In the genomic region with DNA sequence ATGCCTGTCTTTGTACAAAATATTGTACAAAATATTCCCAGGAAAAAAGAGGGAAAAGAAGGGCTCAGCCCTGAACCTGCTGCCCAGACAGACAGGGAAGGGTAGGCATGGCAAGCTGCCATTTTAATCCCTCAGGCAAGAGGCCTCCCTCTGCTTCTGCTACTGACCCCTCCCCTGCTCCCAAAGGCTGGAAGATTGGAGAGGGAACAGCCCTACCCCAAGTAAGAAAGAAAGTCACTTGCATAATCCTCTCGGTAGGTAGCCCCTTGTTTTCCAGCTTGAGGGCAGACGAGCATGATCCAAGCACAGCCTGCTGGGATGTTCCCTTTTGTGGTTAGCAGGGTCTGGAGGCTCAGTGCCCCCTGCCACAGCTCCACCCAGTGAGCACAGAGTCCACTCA, we compare ENCODE assay signal across 17 cellular contexts. TPM values are rescaled to one million over a fixed set of nuclear protein-coding genes. Genes with fewer than 3 reads are reported as not detected.
DNase-seq lines count a peak whose midpoint lies in the region; ATAC-seq and TF ChIP-seq lines count a peak whose summit lies in the region.
"Had no signal": no experiment of that assay in that cellular context is flagged by ENCODE, and none has a peak within 500 bp of the region (broad histone marks: within the 10 kb centered on the region; RNA-seq: fewer than 3 reads in every experiment).

No MANE protein-coding gene starts in this region.

- H3K27ac ChIP-seq in GM23338 (ENCODE audit: low read depth) = no peak overlapping the region
- peak overlapping the region; percentile 69 for H3K27ac ChIP-seq in HUES48 (ENCODE audit: low read depth, low read length)
- H3K27ac ChIP-seq in ascending aorta = peak overlapping the region; percentile 22 to 60
- H3K27ac ChIP-seq in neural progenitor cell = no peak overlapping the region

- H3K79me2 ChIP-seq in GM23338 (replicated peaks; ENCODE audit: insufficient read depth) (no peaks in the 10 kb centered on the region), neural progenitor cell (ENCODE audit: low read depth) (no peaks in the 10 kb centered on the region)

- H3K4me1 Mint-ChIP-seq in GM23338 (peaks cover 23% of the 10 kb centered on the region), neural progenitor cell (peaks cover 18% of the 10 kb centered on the region)

- H3K9ac ChIP-seq in HUES48 (ENCODE audit: low read depth, low read length) (no peak overlapping the region), neural progenitor cell (no peak overlapping the region)

- H3K4me2 ChIP-seq in GM23338 (peak overlapping the region; percentile 48; the same call in 1 of the 2 replicates), neural progenitor cell (peak overlapping the region; percentile 45)

- intact Hi-C loops in ascending aorta (cut with DNase I) (no loop called here), head of caudate nucleus (cut with DNase I) (no loop called here)

- no peaks in the 10 kb centered on the region for H3K27me3 ChIP-seq in GM23338 (ENCODE audit: insufficient read depth)
- H3K27me3 ChIP-seq in HUES48 (ENCODE audit: control insufficient read depth, insufficient read depth, low read length) = no peaks in the 10 kb centered on the region
- H3K27me3 ChIP-seq in ascending aorta = no peaks in the 10 kb centered on the region
- no peaks in the 10 kb centered on the region for H3K27me3 ChIP-seq in neural progenitor cell

- H2AFZ ChIP-seq in GM23338 = no peak overlapping the region
- no peak overlapping the region for H2AFZ ChIP-seq in neural progenitor cell (replicated peaks)

- H3K9me2 ChIP-seq in GM23338 (ENCODE audit: insufficient read depth) = no peaks in the 10 kb centered on the region

- H3K4me3 Mint-ChIP-seq in GM23338 (no peak overlapping the region), neural progenitor cell (no peak overlapping the region)
- H3K4me3 Mint-ChIP-seq: CD8-positive, alpha-beta memory T cell had no signal

- H3K9me3 Mint-ChIP-seq in GM23338 (no peaks in the 10 kb centered on the region), neural progenitor cell (no peaks in the 10 kb centered on the region)
- H3K9me3 Mint-ChIP-seq: CD8-positive, alpha-beta memory T cell had no signal

- H3K4me1 ChIP-seq in GM23338 (ENCODE audit: insufficient read depth) (peaks cover 7% of the 10 kb centered on the region), HUES48 (ENCODE audit: control insufficient read depth, insufficient read depth, low read length) (peaks cover 14% of the 10 kb centered on the region; the same call in 1 of the 2 replicates), ascending aorta (peaks cover 6 to 8% of the 10 kb centered on the region in 2 donors), neural progenitor cell (peaks cover 17% of the 10 kb centered on the region)

- H3K27ac Mint-ChIP-seq in GM23338 = peak overlapping the region; percentile 80; the same call in 1 of the 2 replicates
- no peak overlapping the region for H3K27ac Mint-ChIP-seq in neural progenitor cell

- TF ChIP-seq CTCF in GM23338 (conservative IDR thresholded peaks at IDR 0.05; ENCODE audit: low read depth in 2 of 2) (no peak), ascending aorta (IDR thresholded peaks at IDR 0.05) (no peak), neural progenitor cell (IDR thresholded peaks at IDR 0.05) (no peak)

- H3K36me3 ChIP-seq in GM23338 (ENCODE audit: insufficient read depth) = no peaks in the 10 kb centered on the region
- peaks cover 45% of the 10 kb centered on the region for H3K36me3 ChIP-seq in HUES48 (ENCODE audit: control insufficient read depth, insufficient read depth, low read length)
- peaks cover 66 to 70% of the 10 kb centered on the region in 2 donors for H3K36me3 ChIP-seq in ascending aorta
- no peaks in the 10 kb centered on the region for H3K36me3 ChIP-seq in neural progenitor cell

- peaks cover 8% of the 10 kb centered on the region for H3K27me3 Mint-ChIP-seq in GM23338 (ENCODE audit: insufficient read depth, low read depth, poor library complexity)
- H3K27me3 Mint-ChIP-seq in neural progenitor cell (ENCODE audit: insufficient read depth, low read depth) = peaks cover 11% of the 10 kb centered on the region

- H3K36me3 Mint-ChIP-seq in GM23338 (ENCODE audit: low read depth) (peaks cover 23% of the 10 kb centered on the region; the same call in 2 of the 3 replicates), neural progenitor cell (peaks cover 39% of the 10 kb centered on the region)
- H3K36me3 Mint-ChIP-seq: CD8-positive, alpha-beta memory T cell had no signal

- DNase-seq in GM23338 (ENCODE audit: low spot score) = peak; percentile 29
- no peak for DNase-seq in ascending aorta (ENCODE audit: low spot score in 2 of 2)
- peak; percentile 79 for DNase-seq in neural progenitor cell (ENCODE audit: low spot score)
- DNase-seq in head of caudate nucleus = no peak
- DNase-seq in H4 (ENCODE audit: low spot score) = no peak
- no peak for DNase-seq in stimulated activated naive CD4-positive, alpha-beta T cell treated with Interleukin-2 at 50 U/mL for 16 hours (lab: John Stamatoyannopoulos, UW)
- DNase-seq: C1 segment of cervical spinal cord; CD8-positive, alpha-beta memory T cell; DMS79; MM.1S; NCI-H1105; NCI-H2081; NCI-H2171 treated with DMSO at 0.1 percent for 48 hours; NCI-H446; SIG-M5 had no signal

- H3K9me3 ChIP-seq in HUES48 (ENCODE audit: control insufficient read depth, insufficient read depth, low read length) (no peaks in the 10 kb centered on the region), ascending aorta (no peaks in the 10 kb centered on the region), neural progenitor cell (ENCODE audit: low read depth) (no peaks in the 10 kb centered on the region)

- ATAC-seq in GM23338 = peak; percentile 95
- ATAC-seq: SK-N-SH treated with all-trans-retinoic acid at 6 μM for 48 hours had no signal

- H4K20me1 ChIP-seq in GM23338 (replicated peaks; ENCODE audit: insufficient read depth) = no peaks in the 10 kb centered on the region
- peaks cover 19% of the 10 kb centered on the region for H4K20me1 ChIP-seq in neural progenitor cell (ENCODE audit: low read depth)

- H3K4me3 ChIP-seq in GM23338 = no peak overlapping the region
- H3K4me3 ChIP-seq in HUES48 (ENCODE audit: low read depth, low read length) = no peak overlapping the region
- H3K4me3 ChIP-seq in ascending aorta = no peak overlapping the region
- no peak overlapping the region for H3K4me3 ChIP-seq in neural progenitor cell

- H3F3A ChIP-seq in GM23338 (replicated peaks; ENCODE audit: low read depth) (no peaks in the 10 kb centered on the region), neural progenitor cell (ENCODE audit: low read depth) (peaks cover 17% of the 10 kb centered on the region)

TF ChIP-seq in GM23338, 12 proteins besides CTCF, POLR2A, EP300 and RAD21:
- no peak for TF ChIP-seq POLR2AphosphoS5 (IDR thresholded peaks at IDR 0.05; ENCODE audit: low read depth)
- TF ChIP-seq STAT1 (IDR thresholded peaks at IDR 0.05; ENCODE audit: unreplicated experiment) = no peak
- TF ChIP-seq, protein P1, sequence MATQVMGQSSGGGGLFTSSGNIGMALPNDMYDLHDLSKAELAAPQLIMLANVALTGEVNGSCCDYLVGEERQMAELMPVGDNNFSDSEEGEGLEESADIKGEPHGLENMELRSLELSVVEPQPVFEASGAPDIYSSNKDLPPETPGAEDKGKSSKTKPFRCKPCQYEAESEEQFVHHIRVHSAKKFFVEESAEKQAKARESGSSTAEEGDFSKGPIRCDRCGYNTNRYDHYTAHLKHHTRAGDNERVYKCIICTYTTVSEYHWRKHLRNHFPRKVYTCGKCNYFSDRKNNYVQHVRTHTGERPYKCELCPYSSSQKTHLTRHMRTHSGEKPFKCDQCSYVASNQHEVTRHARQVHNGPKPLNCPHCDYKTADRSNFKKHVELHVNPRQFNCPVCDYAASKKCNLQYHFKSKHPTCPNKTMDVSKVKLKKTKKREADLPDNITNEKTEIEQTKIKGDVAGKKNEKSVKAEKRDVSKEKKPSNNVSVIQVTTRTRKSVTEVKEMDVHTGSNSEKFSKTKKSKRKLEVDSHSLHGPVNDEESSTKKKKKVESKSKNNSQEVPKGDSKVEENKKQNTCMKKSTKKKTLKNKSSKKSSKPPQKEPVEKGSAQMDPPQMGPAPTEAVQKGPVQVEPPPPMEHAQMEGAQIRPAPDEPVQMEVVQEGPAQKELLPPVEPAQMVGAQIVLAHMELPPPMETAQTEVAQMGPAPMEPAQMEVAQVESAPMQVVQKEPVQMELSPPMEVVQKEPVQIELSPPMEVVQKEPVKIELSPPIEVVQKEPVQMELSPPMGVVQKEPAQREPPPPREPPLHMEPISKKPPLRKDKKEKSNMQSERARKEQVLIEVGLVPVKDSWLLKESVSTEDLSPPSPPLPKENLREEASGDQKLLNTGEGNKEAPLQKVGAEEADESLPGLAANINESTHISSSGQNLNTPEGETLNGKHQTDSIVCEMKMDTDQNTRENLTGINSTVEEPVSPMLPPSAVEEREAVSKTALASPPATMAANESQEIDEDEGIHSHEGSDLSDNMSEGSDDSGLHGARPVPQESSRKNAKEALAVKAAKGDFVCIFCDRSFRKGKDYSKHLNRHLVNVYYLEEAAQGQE (IDR thresholded peaks at IDR 0.05; ENCODE audit: unreplicated experiment) = no peak
- TF ChIP-seq CREB1 (CRISPR knock-in tag; IDR thresholded peaks at IDR 0.05; ENCODE audit: low read depth) = no peak
- no peak for TF ChIP-seq EZH2 (IDR thresholded peaks at IDR 0.05; ENCODE audit: low read depth, unreplicated experiment)
- TF ChIP-seq ZNF114 (CRISPR knock-in tag; IDR thresholded peaks at IDR 0.05) = no peak
- TF ChIP-seq EZH2phosphoT487 (IDR thresholded peaks at IDR 0.05; ENCODE audit: unreplicated experiment) = no peak

RNA-seq across cellular contexts. Expression of a gene that starts 20.7 kb away (rescaled TPM):
- total RNA-seq in GM23338 (2014; rRNA removed; shearing (Covaris generic)) = 11.8 and 16.5 TPM in 2 replicates
- 1.0 and 1.3 TPM in 2 replicates for polyA plus RNA-seq in GM23338 (2016; fragmentation: Nextera tagmentation; extraction: Ambion mirVana)
- 65.0 TPM for total RNA-seq in ascending aorta
- total RNA-seq in neural progenitor cell (ENCODE audit: low replicate concordance) = 22.4 and 42.4 TPM in 2 replicates
- 7.8 and 8.5 TPM in 2 replicates for total RNA-seq in H4 (2014; rRNA removed; shearing (Covaris generic))
- polyA plus RNA-seq: CD8-positive, alpha-beta memory T cell had no signal

RNA-seq across cellular contexts. Expression of a gene that starts 50.1 kb away (rescaled TPM):
- total RNA-seq in GM23338 (2014; rRNA removed; shearing (Covaris generic)) = 3.4 and 4.1 TPM in 2 replicates
- polyA plus RNA-seq in GM23338 (2016; fragmentation: Nextera tagmentation; extraction: Ambion mirVana) = 6.2 and 6.3 TPM in 2 replicates
- total RNA-seq in ascending aorta (54.5 TPM), neural progenitor cell (ENCODE audit: low replicate concordance) (25.0 and 31.3 TPM in 2 replicates)
- total RNA-seq in H4 (2014; rRNA removed; shearing (Covaris generic)) = 15.1 and 17.7 TPM in 2 replicates

RNA-seq across cellular contexts. Expression of a gene that starts 51.6 kb away (rescaled TPM):
- 28.7 and 33.6 TPM in 2 replicates for total RNA-seq in GM23338 (2014; rRNA removed; shearing (Covaris generic))
- polyA plus RNA-seq in GM23338 (2016; fragmentation: Nextera tagmentation; extraction: Ambion mirVana) = 9.3 and 12.8 TPM in 2 replicates
- total RNA-seq in ascending aorta = 28.0 TPM
- total RNA-seq in neural progenitor cell (ENCODE audit: low replicate concordance) = 43.1 and 64.2 TPM in 2 replicates
- total RNA-seq in H4 (2014; rRNA removed; shearing (Covaris generic)) = 25.7 and 26.9 TPM in 2 replicates

Comparison
In these comparisons a context has a peak if more than half of its experiments do, and no peak if none do; other contexts are left out.
1. DNase-seq: peak in GM23338 (single experiment) and neural progenitor cell (single experiment); none in ascending aorta (0 of 2), head of caudate nucleus (0 of 42), H4 (single experiment) and stimulated activated naive CD4-positive, alpha-beta T cell treated with Interleukin-2 at 50 U/mL for 16 hours (single experiment).
2. H3K27ac ChIP-seq: peak in HUES48 (single experiment) and ascending aorta (2 of 2); none in GM23338 (single experiment) and neural progenitor cell (single experiment).